Comparison of ENCODE assay signal across 26 cellular contexts in the genomic region with DNA sequence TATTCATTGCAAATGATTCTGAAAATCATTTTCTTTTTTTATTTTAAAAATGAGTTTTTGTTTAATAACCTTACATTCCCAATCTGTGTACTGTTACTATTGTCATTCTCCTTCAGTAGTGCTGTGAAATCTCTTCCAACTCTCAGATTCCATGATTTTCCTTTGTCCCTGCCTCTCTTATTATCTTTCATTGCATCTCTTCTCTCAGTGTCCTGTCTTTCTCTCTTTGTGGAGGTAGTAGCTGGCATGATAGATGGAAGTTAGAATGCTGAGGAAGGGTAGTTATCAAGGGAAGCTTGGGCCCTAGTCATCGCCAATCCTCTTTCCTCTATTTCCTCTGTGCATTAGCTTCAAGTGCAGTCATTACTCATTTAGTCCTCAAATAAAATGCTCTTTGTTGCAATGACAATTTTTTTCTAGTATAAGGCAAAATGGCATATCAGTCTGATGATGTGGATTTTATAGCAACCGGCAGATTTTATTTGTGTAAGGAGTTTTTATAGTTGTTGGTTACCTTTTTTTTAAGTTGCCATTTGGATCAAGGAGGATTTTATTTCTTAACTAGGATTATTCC.
"Had no signal": no experiment of that assay in that cellular context is flagged by ENCODE, and none has a peak within 500 bp of the region (broad histone marks: within the 10 kb centered on the region; RNA-seq: fewer than 3 reads in every experiment).

No MANE protein-coding gene starts in this region.

- H3K36me3 Mint-ChIP-seq: mesothelial cell of epicardium; naive B cell; natural killer cell; stimulated activated memory B cell treated with anti-CD40 and anti-IgM and Interleukin-4, amounts not matched to agents 10 μg/mL and 1 μg/mL and 100 μg/mL, for 72 hours had no signal

- H3K27ac ChIP-seq: left lung, lower lobe of right lung, ovary, right atrium auricular region, right lobe of liver, thyroid gland, transverse colon, upper lobe of right lung had no signal

- H3K27me3 Mint-ChIP-seq: naive B cell; progenitor cell of endocrine pancreas; stimulated activated memory B cell treated with anti-CD40 and anti-IgM and Interleukin-4, amounts not matched to agents 10 μg/mL and 1 μg/mL and 100 μg/mL, for 72 hours; stimulated activated naive CD8-positive, alpha-beta T cell treated with anti-CD3 and anti-CD28 coated beads, Interleukin-15, amount 100 ng/mL, for 72 hours had no signal

- H3K4me1 ChIP-seq: left lung, lower lobe of right lung, right atrium auricular region, right lobe of liver, thyroid gland, transverse colon, upper lobe of right lung had no signal

- H3K9me3 Mint-ChIP-seq: mesothelial cell of epicardium; naive B cell; natural killer cell; nephron progenitor cell; stimulated activated memory B cell treated with anti-CD40 and anti-IgM and Interleukin-4, amounts not matched to agents 10 μg/mL and 1 μg/mL and 100 μg/mL, for 72 hours; stimulated activated naive CD8-positive, alpha-beta T cell treated with anti-CD3 and anti-CD28 coated beads, Interleukin-15, amount 100 ng/mL, for 72 hours had no signal

- H3K36me3 ChIP-seq: left lung, lower lobe of right lung, ovary, right atrium auricular region, right lobe of liver, thyroid gland, transverse colon, upper lobe of right lung had no signal

- H3K4me3 Mint-ChIP-seq: mesothelial cell of epicardium; naive B cell; natural killer cell; nephron progenitor cell; stimulated activated memory B cell treated with anti-CD40 and anti-IgM and Interleukin-4, amounts not matched to agents 10 μg/mL and 1 μg/mL and 100 μg/mL, for 72 hours; stimulated activated naive CD8-positive, alpha-beta T cell treated with anti-CD3 and anti-CD28 coated beads, Interleukin-15, amount 100 ng/mL, for 72 hours had no signal

- H3K27ac Mint-ChIP-seq: mesothelial cell of epicardium; naive B cell; natural killer cell; nephron progenitor cell; progenitor cell of endocrine pancreas; stimulated activated memory B cell treated with anti-CD40 and anti-IgM and Interleukin-4, amounts not matched to agents 10 μg/mL and 1 μg/mL and 100 μg/mL, for 72 hours; stimulated activated naive CD8-positive, alpha-beta T cell treated with anti-CD3 and anti-CD28 coated beads, Interleukin-15, amount 100 ng/mL, for 72 hours had no signal

- H3K27me3 ChIP-seq: left lung, ovary, right atrium auricular region, right lobe of liver, thyroid gland, transverse colon, upper lobe of right lung had no signal

- ATAC-seq: left colon; left lung; lower lobe of right lung; natural killer cell; right lobe of liver; stimulated activated memory B cell treated with anti-CD40 and anti-IgM and Interleukin-4, amounts not matched to agents 10 μg/mL and 1 μg/mL and 100 μg/mL, for 72 hours; stimulated activated naive CD8-positive, alpha-beta T cell treated with anti-CD3 and anti-CD28 coated beads, Interleukin-15, amount 100 ng/mL, for 72 hours had no signal

- H3K4me1 Mint-ChIP-seq: naive B cell, nephron progenitor cell had no signal

- DNase-seq: hippocampal formation; kidney; left colon; left lung; lower lobe of right lung; mesendoderm; naive B cell; natural killer cell; nephron progenitor cell; ovary; right lobe of liver; stimulated activated CD4-positive, alpha-beta T cell treated with anti-CD3 and anti-CD28 coated beads, Interleukin-1b, Interleukin-23, amount 100 ng/mL, for 48 hours; stimulated activated CD4-positive, alpha-beta T cell treated with anti-CD3 and anti-CD28 coated beads, Interleukin-2, amount 100 ng/mL, for 48 hours; stimulated activated CD4-positive, alpha-beta T cell treated with anti-CD3 and anti-CD28 coated beads, Interleukin-4, amount 100 ng/mL, for 4 hours; stimulated activated CD8-positive, alpha-beta memory T cell treated with anti-CD3 and anti-CD28 coated beads, Interleukin-4, amount 100 ng/mL, for 48 hours; stimulated activated naive CD4-positive, alpha-beta T cell treated with Interleukin-2 at 50 U/mL for 16 hours; stimulated activated naive CD8-positive, alpha-beta T cell treated with anti-CD3 and anti-CD28 coated beads, Interleukin-15, amount 100 ng/mL, for 72 hours; substantia nigra; thyroid gland; transverse colon; upper lobe of right lung had no signal

- H3K9me3 ChIP-seq: left lung, lower lobe of right lung, ovary, right atrium auricular region, right lobe of liver, thyroid gland, transverse colon, upper lobe of right lung had no signal

- H3K4me2 ChIP-seq: smooth muscle cell had no signal

- H3K4me3 ChIP-seq: left lung, lower lobe of right lung, ovary, right atrium auricular region, right lobe of liver, smooth muscle cell, thyroid gland, transverse colon, upper lobe of right lung had no signal
